Comparison of ENCODE assay signal across 3 cellular contexts in genomic region chr4:3808597-3808996, GRCh38.
TF ChIP-seq lines count a peak whose summit lies in the region.

No MANE protein-coding gene starts in this region.

TF ChIP-seq in A549, 52 proteins besides CTCF, POLR2A, EP300 and RAD21:
- TF ChIP-seq, protein P1, sequence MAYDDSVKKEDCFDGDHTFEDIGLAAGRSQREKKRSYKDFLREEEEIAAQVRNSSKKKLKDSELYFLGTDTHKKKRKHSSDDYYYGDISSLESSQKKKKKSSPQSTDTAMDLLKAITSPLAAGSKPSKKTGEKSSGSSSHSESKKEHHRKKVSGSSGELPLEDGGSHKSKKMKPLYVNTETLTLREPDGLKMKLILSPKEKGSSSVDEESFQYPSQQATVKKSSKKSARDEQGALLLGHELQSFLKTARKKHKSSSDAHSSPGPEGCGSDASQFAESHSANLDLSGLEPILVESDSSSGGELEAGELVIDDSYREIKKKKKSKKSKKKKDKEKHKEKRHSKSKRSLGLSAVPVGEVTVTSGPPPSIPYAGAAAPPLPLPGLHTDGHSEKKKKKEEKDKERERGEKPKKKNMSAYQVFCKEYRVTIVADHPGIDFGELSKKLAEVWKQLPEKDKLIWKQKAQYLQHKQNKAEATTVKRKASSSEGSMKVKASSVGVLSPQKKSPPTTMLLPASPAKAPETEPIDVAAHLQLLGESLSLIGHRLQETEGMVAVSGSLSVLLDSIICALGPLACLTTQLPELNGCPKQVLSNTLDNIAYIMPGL (CRISPR knock-in tag; IDR thresholded peaks at IDR 0.05; ENCODE audit: borderline replicate concordance) = no peak
- TF ChIP-seq MAFK (IDR thresholded peaks at IDR 0.05; ENCODE audit: partially characterized antibody) = peak; percentile 47
- TF ChIP-seq, protein P2, sequence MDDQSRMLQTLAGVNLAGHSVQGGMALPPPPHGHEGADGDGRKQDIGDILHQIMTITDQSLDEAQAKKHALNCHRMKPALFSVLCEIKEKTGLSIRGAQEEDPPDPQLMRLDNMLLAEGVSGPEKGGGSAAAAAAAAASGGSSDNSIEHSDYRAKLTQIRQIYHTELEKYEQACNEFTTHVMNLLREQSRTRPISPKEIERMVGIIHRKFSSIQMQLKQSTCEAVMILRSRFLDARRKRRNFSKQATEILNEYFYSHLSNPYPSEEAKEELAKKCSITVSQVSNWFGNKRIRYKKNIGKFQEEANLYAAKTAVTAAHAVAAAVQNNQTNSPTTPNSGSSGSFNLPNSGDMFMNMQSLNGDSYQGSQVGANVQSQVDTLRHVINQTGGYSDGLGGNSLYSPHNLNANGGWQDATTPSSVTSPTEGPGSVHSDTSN (IDR thresholded peaks at IDR 0.05) = no peak
- no peak for TF ChIP-seq MYC (IDR thresholded peaks at IDR 0.05; ENCODE audit: borderline replicate concordance, low read length)
- TF ChIP-seq BCL3 (IDR thresholded peaks at IDR 0.05) = no peak

TF ChIP-seq in K562, 482 proteins besides CTCF, POLR2A, EP300 and RAD21:
- TF ChIP-seq MAFK (IDR thresholded peaks at IDR 0.05; ENCODE audit: low read length) (0 out of 2 replicates have a peak, but pooled peaks have one; percentile 4), MAFF (IDR thresholded peaks at IDR 0.05; ENCODE audit: low read length) (peak; percentile 2; the same call in 1 of the 2 replicates), ZNF316 (IDR thresholded peaks at IDR 0.05) (peak; percentile 40; the same call in 1 of the 2 replicates), ZNF699 (CRISPR knock-in tag; IDR thresholded peaks at IDR 0.05; ENCODE audit: insufficient replicate concordance) (no peak)

TF ChIP-seq in H1, 55 proteins besides CTCF, POLR2A, EP300 and RAD21:
- TF ChIP-seq MAFK (IDR thresholded peaks at IDR 0.05; ENCODE audit: low read depth, low read length) = peak; percentile 65
- TF ChIP-seq, protein P3, sequence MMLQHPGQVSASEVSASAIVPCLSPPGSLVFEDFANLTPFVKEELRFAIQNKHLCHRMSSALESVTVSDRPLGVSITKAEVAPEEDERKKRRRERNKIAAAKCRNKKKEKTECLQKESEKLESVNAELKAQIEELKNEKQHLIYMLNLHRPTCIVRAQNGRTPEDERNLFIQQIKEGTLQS (IDR thresholded peaks at IDR 0.05; ENCODE audit: insufficient read depth, low read depth, low read length) = no peak
- TF ChIP-seq NANOG (IDR thresholded peaks at IDR 0.05; ENCODE audit: insufficient read depth, low read depth, low read length, poor library complexity, severe bottlenecking) = no peak
TF ChIP-seq in H1: peak in this region for 1.
